7 cellular contexts compared by ENCODE assay signal in the genomic region with DNA sequence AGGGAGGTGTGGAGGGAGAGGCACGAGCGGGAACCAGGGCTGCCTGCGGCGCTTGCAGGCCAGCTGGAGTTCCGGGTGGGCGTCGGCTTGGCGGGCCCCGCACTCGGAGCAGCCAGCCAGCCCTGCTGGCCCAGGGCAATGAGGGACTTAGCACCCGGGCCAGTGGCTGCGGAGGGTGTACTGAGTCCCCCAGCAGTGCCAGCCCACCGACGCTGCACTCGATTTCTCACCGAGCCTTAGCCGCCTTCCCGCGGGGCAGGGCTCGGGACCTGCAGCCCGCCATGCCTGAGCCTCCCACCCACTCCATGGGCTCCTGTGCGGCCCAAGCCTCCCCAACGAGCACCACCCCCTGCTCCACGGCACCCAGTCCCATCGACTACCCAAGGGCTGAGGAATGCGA.
A peak's percentile ranks its signal among the peaks of the same experiment; 100 is the strongest.
DNase-seq lines count a peak whose midpoint lies in the region; ATAC-seq and TF ChIP-seq lines count a peak whose summit lies in the region.
"Not testable (repeated sequence)": the region's sequence is repeated elsewhere in the genome, so short reads cannot be mapped to it uniquely, and the experiment has no call there.

No MANE protein-coding gene starts in this region.

- H3K36me3 ChIP-seq in CD4-positive, alpha-beta memory T cell (ENCODE audit: insufficient read depth, low read length): not testable (repeated sequence)

- POLR2A ChIA-PET in CD4-positive, alpha-beta memory T cell (lab: Charles Lee; ENCODE audit: partially characterized antibody): interaction anchor here (1.1 to 5.7 kb wide), 3 partner anchors 9 to 47 kb away, joined by 3 to 169 read pairs (median 4); no protein-coding TSS in a partner anchor
- POLR2A ChIA-PET in activated CD8-positive, alpha-beta T cell treated with anti-CD3 and anti-CD28 coated beads for 36 hours (lab: Charles Lee): interaction anchor here (0.9 kb wide), 1 partner anchor 33 kb away, joined by 3 read pairs; no protein-coding TSS in a partner anchor

- not testable (repeated sequence) for DNase-seq in CD14-positive monocyte (ENCODE audit: low spot score); CD4-positive, alpha-beta memory T cell; activated CD8-positive, alpha-beta T cell treated with anti-CD3 and anti-CD28 coated beads for 36 hours; immature natural killer cell; natural killer cell
- DNase-seq in activated gamma-delta T cell (lab: John Stamatoyannopoulos, UW) (peak; percentile 5), chondrocyte (ENCODE audit: low spot score) (peak; percentile 47)

- H3K36me3 Mint-ChIP-seq in CD14-positive monocyte; CD4-positive, alpha-beta memory T cell; chondrocyte (ENCODE audit: low read depth); immature natural killer cell; natural killer cell: not testable (repeated sequence)
- peaks cover 25% of the 10 kb centered on the region for H3K36me3 Mint-ChIP-seq in activated CD8-positive, alpha-beta T cell treated with anti-CD3 and anti-CD28 coated beads for 36 hours (ENCODE audit: low read depth)

- H3K27ac Mint-ChIP-seq in CD14-positive monocyte (peak overlapping the region in 5 of 7 donors; percentile 45 to 73 (median 58)), immature natural killer cell (peak overlapping the region; percentile 84 to 99 (median 93)), natural killer cell (peak overlapping the region; percentile 88 to 89)
- H3K27ac Mint-ChIP-seq in CD4-positive, alpha-beta memory T cell: peak overlapping the region in 4 of 7 donors; percentile 74 to 89 (median 87)
- H3K27ac Mint-ChIP-seq in activated CD8-positive, alpha-beta T cell treated with anti-CD3 and anti-CD28 coated beads for 36 hours: peak overlapping the region; percentile 56
- H3K27ac Mint-ChIP-seq in chondrocyte (ENCODE audit: unreplicated experiment): not testable (repeated sequence)

- peaks cover 32% of the 10 kb centered on the region for H3K4me1 Mint-ChIP-seq in CD14-positive monocyte
- H3K4me1 Mint-ChIP-seq in CD4-positive, alpha-beta memory T cell: peaks cover 50 to 79% (median 62%) of the 10 kb centered on the region in 4 donors
- peaks cover 79% of the 10 kb centered on the region for H3K4me1 Mint-ChIP-seq in activated CD8-positive, alpha-beta T cell treated with anti-CD3 and anti-CD28 coated beads for 36 hours (ENCODE audit: low read depth)
- H3K4me1 Mint-ChIP-seq in chondrocyte (ENCODE audit: low read depth): peaks cover 18% of the 10 kb centered on the region
- H3K4me1 Mint-ChIP-seq in immature natural killer cell: peaks cover 82 to 96% of the 10 kb centered on the region in 2 donors
- peaks cover 80 to 81% of the 10 kb centered on the region in 2 donors for H3K4me1 Mint-ChIP-seq in natural killer cell

- not testable (repeated sequence) for H3K27me3 Mint-ChIP-seq in CD14-positive monocyte (ENCODE audit: low read depth in 3 of 3); CD4-positive, alpha-beta memory T cell; activated CD8-positive, alpha-beta T cell treated with anti-CD3 and anti-CD28 coated beads for 36 hours; chondrocyte (ENCODE audit: low read depth); natural killer cell (ENCODE audit: low read depth in 2 of 2)
- peaks cover 5 to 26% (median 20%) of the 10 kb centered on the region in 3 donors for H3K27me3 Mint-ChIP-seq in immature natural killer cell (ENCODE audit: low read depth in 3 of 3)

- not testable (repeated sequence) for H3K9me3 ChIP-seq in CD4-positive, alpha-beta memory T cell (ENCODE audit: control insufficient read depth in 1 of 2, low read length in 2 of 2)

- not testable (repeated sequence) for TF ChIP-seq CTCF in CD14-positive monocyte (IDR thresholded peaks at IDR 0.05); activated CD8-positive, alpha-beta T cell treated with anti-CD3 and anti-CD28 coated beads for 36 hours (IDR thresholded peaks at IDR 0.05); chondrocyte (IDR thresholded peaks at IDR 0.05); natural killer cell (IDR thresholded peaks at IDR 0.05)

- not testable (repeated sequence) for H3K4me3 Mint-ChIP-seq in CD14-positive monocyte; activated CD8-positive, alpha-beta T cell treated with anti-CD3 and anti-CD28 coated beads for 36 hours; chondrocyte (ENCODE audit: unreplicated experiment); immature natural killer cell; natural killer cell
- peak overlapping the region in 1 of 8 donors; percentile 49 for H3K4me3 Mint-ChIP-seq in CD4-positive, alpha-beta memory T cell

- H3K9me3 Mint-ChIP-seq in CD14-positive monocyte; CD4-positive, alpha-beta memory T cell; activated CD8-positive, alpha-beta T cell treated with anti-CD3 and anti-CD28 coated beads for 36 hours; chondrocyte (ENCODE audit: low read depth); immature natural killer cell; natural killer cell: not testable (repeated sequence)

- not testable (repeated sequence) for H3K27ac ChIP-seq in CD4-positive, alpha-beta memory T cell (ENCODE audit: low read depth, low read length)

- ATAC-seq in activated CD8-positive, alpha-beta T cell treated with anti-CD3 and anti-CD28 coated beads for 36 hours; natural killer cell: not testable (repeated sequence)

- H3K4me3 ChIP-seq in CD4-positive, alpha-beta memory T cell (ENCODE audit: low read length in 2 of 2): not testable (repeated sequence)

- intact Hi-C loops in CD14-positive monocyte (cut with micrococcal nuclease) (loop anchor here (5.0 to 10.0 kb wide), 4 partner anchors 36 to 246 kb away; no protein-coding TSS in a partner anchor), natural killer cell (cut with micrococcal nuclease) (loop anchor here (5.0 kb wide), 2 partner anchors 36 to 101 kb away; no protein-coding TSS in a partner anchor)
- intact Hi-C loops in CD4-positive, alpha-beta memory T cell (cut with micrococcal nuclease): loop anchor here (1.0 to 5.0 kb wide), 2 partner anchors 36 to 71 kb away; no protein-coding TSS in a partner anchor
- intact Hi-C loops in activated CD8-positive, alpha-beta T cell treated with anti-CD3 and anti-CD28 coated beads for 36 hours (cut with micrococcal nuclease): loop anchor here (5.0 to 10.0 kb wide), 2 partner anchors 54 to 239 kb away; a partner anchor contains a TSS

- H3K4me1 ChIP-seq in CD4-positive, alpha-beta memory T cell (ENCODE audit: insufficient read depth, low read length): peaks cover 53% of the 10 kb centered on the region

- not testable (repeated sequence) for H3K27me3 ChIP-seq in CD4-positive, alpha-beta memory T cell (ENCODE audit: insufficient read depth, low read length)

- CTCF ChIA-PET in CD4-positive, alpha-beta memory T cell (lab: Charles Lee; ENCODE audit: partially characterized antibody): interaction anchor here (0.6 to 7.2 kb wide), 14 partner anchors 11 to 490 kb away, joined by 3 to 111 read pairs (median 4); no protein-coding TSS in a partner anchor
- CTCF ChIA-PET in activated CD8-positive, alpha-beta T cell treated with anti-CD3 and anti-CD28 coated beads for 36 hours (lab: Charles Lee): interaction anchor here (0.9 to 1.3 kb wide), 4 partner anchors 29 to 250 kb away, joined by 3 to 5 read pairs (median 4); no protein-coding TSS in a partner anchor
